ENCODE assay signal across 8 cellular contexts in the genomic region with DNA sequence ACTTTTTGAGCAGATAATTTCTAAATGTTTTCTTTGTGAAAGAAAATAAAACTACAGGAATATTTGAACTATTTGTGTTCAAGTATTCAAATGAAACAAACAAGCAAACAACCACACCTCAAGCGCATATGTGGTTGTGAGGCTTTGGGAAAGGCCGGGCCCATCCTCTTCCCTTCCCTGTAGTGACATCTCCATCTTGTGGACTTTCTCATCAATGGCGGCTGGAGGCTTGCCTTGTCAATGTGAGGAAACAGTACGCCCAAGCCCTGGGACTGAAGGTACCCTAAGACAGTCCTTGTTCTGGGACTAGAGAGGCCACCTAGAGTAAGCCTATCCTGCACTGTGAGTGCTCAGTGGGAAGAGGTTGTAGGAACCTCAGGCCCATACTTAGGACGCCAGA.
DNase-seq lines count a peak whose midpoint lies in the region; ATAC-seq and TF ChIP-seq lines count a peak whose summit lies in the region.
"Had no signal": no experiment of that assay in that cellular context is flagged by ENCODE, and none has a peak within 500 bp of the region (broad histone marks: within the 10 kb centered on the region; RNA-seq: fewer than 3 reads in every experiment).

No MANE protein-coding gene starts in this region.

- peaks cover 9% of the 10 kb centered on the region for H3K36me3 Mint-ChIP-seq in neural crest cell (ENCODE audit: low read depth)
- H3K36me3 Mint-ChIP-seq in CD8-positive, alpha-beta memory T cell = no peaks in the 10 kb centered on the region

- H3K27ac Mint-ChIP-seq in neural crest cell (ENCODE audit: unreplicated experiment) = no peak overlapping the region
- H3K27ac Mint-ChIP-seq in CD8-positive, alpha-beta memory T cell = no peak overlapping the region
- H3K27ac Mint-ChIP-seq: activated T-cell treated with anti-CD3 and anti-CD28 coated beads, Interleukin-2, amount 50 U/mL, for 72 hours had no signal

- no peaks in the 10 kb centered on the region for H3K9me3 Mint-ChIP-seq in neural crest cell
- H3K9me3 Mint-ChIP-seq in CD8-positive, alpha-beta memory T cell = no peaks in the 10 kb centered on the region
- H3K9me3 Mint-ChIP-seq: activated T-cell treated with anti-CD3 and anti-CD28 coated beads, Interleukin-2, amount 50 U/mL, for 72 hours had no signal

- no peak for ATAC-seq in GM18870 (IDR thresholded peaks at IDR 0.05; ENCODE audit: unreplicated experiment)
- ATAC-seq: activated T-cell treated with anti-CD3 and anti-CD28 coated beads, Interleukin-2, amount 50 U/mL, for 72 hours had no signal

- H3K27ac ChIP-seq in CD8-positive, alpha-beta memory T cell (ENCODE audit: low read depth, low read length) = no peak overlapping the region

- H3K4me1 Mint-ChIP-seq in neural crest cell = no peaks in the 10 kb centered on the region
- H3K4me1 Mint-ChIP-seq in CD8-positive, alpha-beta memory T cell = no peaks in the 10 kb centered on the region

- DNase-seq in ELF-1 (ENCODE audit: low read depth, low spot score) = peak; percentile 45
- peak; percentile 1 for DNase-seq in HT-29 (ENCODE audit: low spot score)
- DNase-seq in astrocyte of the spinal cord (ENCODE audit: low read depth, low spot score) = no peak
- DNase-seq in neural crest cell (ENCODE audit: low read depth, low spot score) = no peak
- DNase-seq in CD8-positive, alpha-beta memory T cell = no peak
- no peak for DNase-seq in foreskin melanocyte
- DNase-seq: activated T-cell treated with anti-CD3 and anti-CD28 coated beads, Interleukin-2, amount 50 U/mL, for 72 hours had no signal

- in situ Hi-C loops in astrocyte of the spinal cord (cut with HindIII; ENCODE audit: low sequenced_read_pairs) = no loop called here

- no peaks in the 10 kb centered on the region for H3K4me1 ChIP-seq in CD8-positive, alpha-beta memory T cell (ENCODE audit: insufficient read depth, low read length)

- POLR2A ChIA-PET in CD8-positive, alpha-beta memory T cell (lab: Charles Lee) = no interaction called here

- H3K27me3 ChIP-seq in CD8-positive, alpha-beta memory T cell (ENCODE audit: insufficient read depth, low read length, poor library complexity, severe bottlenecking) = no peaks in the 10 kb centered on the region

- no peaks in the 10 kb centered on the region for H3K36me3 ChIP-seq in CD8-positive, alpha-beta memory T cell (ENCODE audit: insufficient read depth, low read length)

- TF ChIP-seq CTCF in astrocyte of the spinal cord (IDR thresholded peaks at IDR 0.05; ENCODE audit: low read depth, low read length) (peak; percentile 21), neural crest cell (conservative IDR thresholded peaks at IDR 0.05) (peak; percentile 33)

- CTCF ChIA-PET in CD8-positive, alpha-beta memory T cell (lab: Charles Lee) = no interaction called here

- H3K27me3 Mint-ChIP-seq in neural crest cell (ENCODE audit: low read depth) = no peaks in the 10 kb centered on the region
- H3K27me3 Mint-ChIP-seq in CD8-positive, alpha-beta memory T cell = peaks cover 3 to 18% of the 10 kb centered on the region in 2 donors

- no peaks in the 10 kb centered on the region for H3K9me3 ChIP-seq in CD8-positive, alpha-beta memory T cell (ENCODE audit: low read length)

- no peak overlapping the region for H3K4me3 Mint-ChIP-seq in neural crest cell
- H3K4me3 Mint-ChIP-seq in CD8-positive, alpha-beta memory T cell = no peak overlapping the region
- H3K4me3 Mint-ChIP-seq: activated T-cell treated with anti-CD3 and anti-CD28 coated beads, Interleukin-2, amount 50 U/mL, for 72 hours had no signal

- no peak overlapping the region for H3K4me3 ChIP-seq in astrocyte of the spinal cord (ENCODE audit: low read depth, low read length)
- H3K4me3 ChIP-seq in CD8-positive, alpha-beta memory T cell (ENCODE audit: low read length) = no peak overlapping the region

Comparison
In these comparisons a context has a peak if more than half of its experiments do, and no peak if none do; other contexts are left out.
1. DNase-seq: peak in ELF-1 (single experiment) and HT-29 (single experiment); none in astrocyte of the spinal cord (single experiment), neural crest cell (single experiment), CD8-positive, alpha-beta memory T cell (0 of 5) and foreskin melanocyte (single experiment).